20 cellular contexts compared by ENCODE assay signal in the genomic region with DNA sequence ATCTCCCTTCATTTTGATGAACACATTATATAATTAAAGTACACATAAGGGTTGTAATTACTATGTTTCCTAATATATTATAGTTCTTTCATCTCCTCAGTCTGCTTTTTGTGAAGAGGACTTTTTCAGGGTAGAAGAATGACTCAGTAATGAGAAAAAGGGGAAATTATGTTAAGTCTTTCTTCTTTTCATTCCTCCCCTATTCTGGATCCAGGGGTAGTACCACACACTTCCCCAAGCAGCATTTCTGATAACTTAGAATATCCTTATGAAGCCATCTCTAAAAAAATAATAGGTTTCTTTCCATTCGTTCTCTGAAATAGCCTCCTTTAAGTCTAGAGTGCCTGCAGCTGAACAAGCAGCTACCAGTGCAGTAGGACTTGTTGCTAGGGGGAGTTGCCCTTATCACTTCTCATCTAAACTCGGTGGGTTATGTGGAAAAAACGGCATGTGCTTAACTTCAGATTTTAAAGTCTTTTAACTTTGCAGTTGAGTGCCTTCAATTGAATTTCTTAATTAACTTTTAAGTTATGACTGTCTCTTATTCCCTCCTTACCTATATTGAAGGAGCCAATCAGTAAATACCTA.
DNase-seq lines count a peak whose midpoint lies in the region; ATAC-seq and TF ChIP-seq lines count a peak whose summit lies in the region.
"Had no signal": no experiment of that assay in that cellular context is flagged by ENCODE, and none has a peak within 500 bp of the region (broad histone marks: within the 10 kb centered on the region; RNA-seq: fewer than 3 reads in every experiment).

No MANE protein-coding gene starts in this region.

- H3K79me2 ChIP-seq in DOHH2 (ENCODE audit: control insufficient read depth, low read length): no peaks in the 10 kb centered on the region
- peaks cover 37% of the 10 kb centered on the region for H3K79me2 ChIP-seq in OCI-LY1 (ENCODE audit: insufficient read depth, low read length)

- H2AFZ ChIP-seq in OCI-LY1 (ENCODE audit: low read length): no peak overlapping the region

- H3K27ac ChIP-seq in DOHH2 (ENCODE audit: low read depth, low read length) (peak overlapping the region; percentile 55), OCI-LY1 (ENCODE audit: low read depth, low read length, poor library complexity, severe bottlenecking) (peak overlapping the region; percentile 95)
- H3K27ac ChIP-seq: colonic mucosa, SJSA1, tibial artery had no signal

- H3K27me3 ChIP-seq in DOHH2 (ENCODE audit: control insufficient read depth, low read length) (no peaks in the 10 kb centered on the region), OCI-LY1 (ENCODE audit: insufficient read depth, low read length) (no peaks in the 10 kb centered on the region)
- H3K27me3 ChIP-seq: colonic mucosa, MG63, SJSA1, tibial artery had no signal

- peak overlapping the region; percentile 60 for H3K9ac ChIP-seq in OCI-LY1 (ENCODE audit: low read length)

- H3K9me2 ChIP-seq in DOHH2 (replicated peaks; ENCODE audit: control insufficient read depth, low read length): no peaks in the 10 kb centered on the region
- no peaks in the 10 kb centered on the region for H3K9me2 ChIP-seq in OCI-LY1 (ENCODE audit: low read depth, low read length)

- peaks cover 33% of the 10 kb centered on the region for H3K4me1 ChIP-seq in DOHH2 (ENCODE audit: control insufficient read depth, low read length)
- H3K4me1 ChIP-seq in OCI-LY1 (ENCODE audit: insufficient read depth, low read length, severe bottlenecking): peaks cover 55% of the 10 kb centered on the region
- H3K4me1 ChIP-seq: colonic mucosa, left ventricle myocardium inferior, SJSA1, tibial artery had no signal

- H3K4me3 ChIP-seq in DOHH2 (ENCODE audit: low read length) (peak overlapping the region; percentile 54), OCI-LY1 (ENCODE audit: low read depth, low read length, poor library complexity, severe bottlenecking) (no peak overlapping the region)
- H3K4me3 ChIP-seq: colonic mucosa, left ventricle myocardium inferior, MG63, SJSA1, tibial artery had no signal

- peak; percentile 36 for ATAC-seq in HG03378 (IDR thresholded peaks at IDR 0.05; ENCODE audit: unreplicated experiment)
- ATAC-seq: activated CD8-positive, alpha-beta memory T cell treated with anti-CD3 and anti-CD28 coated beads, Interleukin-2, amount 10 ng/mL, durations not matched to agents 7 days and 5 days; activated naive CD8-positive, alpha-beta T cell treated with anti-CD3 and anti-CD28 coated beads, Interleukin-2, amount 50 U/mL, for 24 hours; stimulated activated effector memory CD8-positive, alpha-beta T cell treated with anti-CD3 and anti-CD28 coated beads, Interleukin-12 subunit alpha, Interleukin-12 subunit beta, amount 100 ng/mL, for 72 hours had no signal

- H3K36me3 ChIP-seq in DOHH2 (ENCODE audit: control insufficient read depth, low read length): no peaks in the 10 kb centered on the region
- H3K36me3 ChIP-seq in OCI-LY1 (ENCODE audit: insufficient read depth, low read length): peaks cover 34% of the 10 kb centered on the region
- H3K36me3 ChIP-seq: colonic mucosa, left ventricle myocardium inferior, MG63, SJSA1, tibial artery had no signal

- TF ChIP-seq CTCF in DOHH2 (IDR thresholded peaks at IDR 0.05; ENCODE audit: low read depth, low read length, poor library complexity, severe bottlenecking): no peak
- no peak for TF ChIP-seq CTCF in OCI-LY1 (IDR thresholded peaks at IDR 0.05; ENCODE audit: low read length)

- H3K4me2 ChIP-seq in DOHH2 (ENCODE audit: low read length): peak overlapping the region; percentile 62
- H3K4me2 ChIP-seq in OCI-LY1 (ENCODE audit: low read length): peak overlapping the region; percentile 58

- no peaks in the 10 kb centered on the region for H3K9me3 ChIP-seq in DOHH2 (ENCODE audit: control insufficient read depth, insufficient read depth, low read length)
- peaks cover 2% of the 10 kb centered on the region; the same call in 1 of the 2 replicates for H3K9me3 ChIP-seq in OCI-LY1 (ENCODE audit: low read length)
- H3K9me3 ChIP-seq: colonic mucosa, MG63, SJSA1, tibial artery had no signal

- DNase-seq in germinal center (ENCODE audit: low spot score) (peak; percentile 15), NCI-H2227 (lab: John Stamatoyannopoulos, UW; ENCODE audit: unreplicated experiment) (no peak), middle frontal gyrus (ENCODE audit: extremely low spot score, low spot score) (no peak)
- DNase-seq in activated CD4-positive, CD25-positive, alpha-beta regulatory T cell (lab: John Stamatoyannopoulos, UW): no peak
- no peak for DNase-seq in stimulated activated CD4-positive, alpha-beta T cell treated with anti-CD3 and anti-CD28 coated beads, Interleukin-4, amount 100 ng/mL, for 4 hours
- DNase-seq: activated CD4-positive, alpha-beta T cell treated with anti-CD3 and anti-CD28 coated beads for 4 hours; activated CD8-positive, alpha-beta memory T cell treated with anti-CD3 and anti-CD28 coated beads, Interleukin-2, amount 10 ng/mL, durations not matched to agents 7 days and 5 days; activated naive CD8-positive, alpha-beta T cell treated with anti-CD3 and anti-CD28 coated beads, Interleukin-2, amount 50 U/mL, for 24 hours; colonic mucosa; left ventricle myocardium inferior; MG63; NCI-H2081; NCI-H524 treated with DMSO at 0.1 percent for 48 hours; retina; tibial artery had no signal

- no peaks in the 10 kb centered on the region for H4K20me1 ChIP-seq in DOHH2 (ENCODE audit: control insufficient read depth, insufficient read depth, low read depth, low read length)
- no peaks in the 10 kb centered on the region for H4K20me1 ChIP-seq in OCI-LY1 (ENCODE audit: insufficient read depth, low read length)

- H3F3A ChIP-seq in DOHH2 (ENCODE audit: control insufficient read depth, insufficient read depth): peaks cover 15% of the 10 kb centered on the region
- 0 out of 2 replicates have a peak, but pooled peaks cover 6% of the 10 kb centered on the region for H3F3A ChIP-seq in OCI-LY1 (ENCODE audit: insufficient read depth, low read length)
